ENCODE assay signal across 13 cellular contexts in genomic region chr18:36628435-36629094, GRCh38.
A peak's percentile ranks its signal among the peaks of the same experiment; 100 is the strongest.
DNase-seq lines count a peak whose midpoint lies in the region; ATAC-seq and TF ChIP-seq lines count a peak whose summit lies in the region.
"Had no signal": no experiment of that assay in that cellular context is flagged by ENCODE, and none has a peak within 500 bp of the region (broad histone marks: within the 10 kb centered on the region; RNA-seq: fewer than 3 reads in every experiment).

No MANE protein-coding gene starts in this region.

- CTCF ChIA-PET in PC-9 (lab: Charles Lee), result no interaction called here

- peak; percentile 73 for DNase-seq in EL
- DNase-seq in brain microvascular endothelial cell, result peak; percentile 43
- DNase-seq in heart left ventricle, result no peak
- no peak for DNase-seq in PC-9
- no peak for DNase-seq in NCI-H69 (lab: John Stamatoyannopoulos, UW)
- no peak for DNase-seq in dorsolateral prefrontal cortex
- DNase-seq: activated CD4-positive, alpha-beta T cell treated with anti-CD3 and anti-CD28 coated beads for 48 hours; H9; NCI-H1417; NK-92 treated with Interleukin-12 subunit alpha and Interleukin-12 subunit beta, amount 100 ng/mL, for 24 hours; uterus had no signal

- no peak for TF ChIP-seq CTCF in brain microvascular endothelial cell (IDR thresholded peaks at IDR 0.05; ENCODE audit: low read depth, low read length, missing control alignments)
- TF ChIP-seq CTCF in heart left ventricle (IDR thresholded peaks at IDR 0.05), result no peak
- TF ChIP-seq CTCF in PC-9 (conservative IDR thresholded peaks at IDR 0.05), result no peak
- TF ChIP-seq CTCF in dorsolateral prefrontal cortex (IDR thresholded peaks at IDR 0.05 in 54 of 56, conservative IDR thresholded peaks at IDR 0.05 in 2 of 56; ENCODE audit: low read depth in 1 of 56, partially characterized antibody in 56 of 56), result no peak

- no peaks in the 10 kb centered on the region for H3K9me3 ChIP-seq in heart left ventricle
- no peaks in the 10 kb centered on the region for H3K9me3 ChIP-seq in PC-9 (ENCODE audit: insufficient read depth, low read depth)
- H3K9me3 ChIP-seq: uterus had no signal

- no TSS peak for BruUV-seq in PC-9 (replicated peaks; lab: Mats Ljungman, UMichigan)

- WGBS in heart left ventricle, 4 donors, result 5 to 10% (median 9%) methylated on average over 2 of the region's 2 CpGs

- H3K27me3 ChIP-seq in brain microvascular endothelial cell (replicated peaks) (no peaks in the 10 kb centered on the region), heart left ventricle (no peaks in the 10 kb centered on the region), PC-9 (ENCODE audit: insufficient read depth, low read depth) (no peaks in the 10 kb centered on the region), dorsolateral prefrontal cortex (no peaks in the 10 kb centered on the region)
- H3K27me3 ChIP-seq: uterus had no signal

- intact Hi-C loops in heart left ventricle (cut with DNase I) (loop anchor here in 3 of 10 donors (5.0 to 10.0 kb wide), 3 partner anchors 56 to 161 kb away; no protein-coding TSS in a partner anchor), PC-9 (cut with micrococcal nuclease; ENCODE audit: unreplicated experiment) (no loop called here), dorsolateral prefrontal cortex (cut with DNase I) (no loop called here)

- H3K4me3 ChIP-seq in brain microvascular endothelial cell (ENCODE audit: low read depth, low read length) (no peak overlapping the region), heart left ventricle (no peak overlapping the region), skin epidermis (no peak overlapping the region), PC-9 (no peak overlapping the region), dorsolateral prefrontal cortex (no peak overlapping the region)
- H3K4me3 ChIP-seq: uterus had no signal

- peak in 3 of 4 donors; percentile 7 to 42 (median 11) for ATAC-seq in heart left ventricle
- no peak for ATAC-seq in GM18517 (IDR thresholded peaks at IDR 0.05; ENCODE audit: unreplicated experiment)

- H2AFZ ChIP-seq in PC-9, result no peak overlapping the region

- H3K4me1 ChIP-seq in heart left ventricle, result peaks cover 0 to 82% (median 23%) of the 10 kb centered on the region in 12 donors
- no peaks in the 10 kb centered on the region for H3K4me1 ChIP-seq in PC-9 (replicated peaks; ENCODE audit: insufficient read depth)
- H3K4me1 ChIP-seq: uterus had no signal

- H3F3A ChIP-seq in PC-9 (ENCODE audit: insufficient read depth, low read depth), result no peaks in the 10 kb centered on the region

- H3K79me2 ChIP-seq in PC-9 (ENCODE audit: low read depth), result no peaks in the 10 kb centered on the region

- no peak for TF ChIP-seq POLR2A in heart left ventricle (IDR thresholded peaks at IDR 0.05)

- H3K36me3 ChIP-seq in brain microvascular endothelial cell (replicated peaks), result no peaks in the 10 kb centered on the region
- peaks cover 0 to 12% (median 0%) of the 10 kb centered on the region in 9 donors for H3K36me3 ChIP-seq in heart left ventricle
- H3K36me3 ChIP-seq in PC-9 (ENCODE audit: low read depth), result no peaks in the 10 kb centered on the region
- H3K36me3 ChIP-seq: uterus had no signal

- H3K27ac ChIP-seq in brain microvascular endothelial cell, result no peak overlapping the region
- H3K27ac ChIP-seq in heart left ventricle, result peak overlapping the region; percentile 45 to 93 (median 82)
- H3K27ac ChIP-seq in skin epidermis, result peak overlapping the region in 13 of 21 experiments; percentile 18 to 68 (median 36)
- no peak overlapping the region for H3K27ac ChIP-seq in PC-9
- no peak overlapping the region for H3K27ac ChIP-seq in dorsolateral prefrontal cortex
- H3K27ac ChIP-seq: uterus had no signal

- no peak overlapping the region for H3K4me2 ChIP-seq in PC-9

- in situ Hi-C loops in brain microvascular endothelial cell (cut with HindIII; ENCODE audit: low pct_ligation_motif_present, low sequenced_read_pairs), result no loop called here

- H4K20me1 ChIP-seq in PC-9 (ENCODE audit: insufficient read depth), result no peaks in the 10 kb centered on the region

- POLR2A ChIA-PET in PC-9 (lab: Charles Lee; ENCODE audit: unreplicated experiment), result no interaction called here

- no peaks in the 10 kb centered on the region for H3K9me2 ChIP-seq in PC-9 (ENCODE audit: insufficient read depth)

Comparison
In these comparisons a context has a peak if more than half of its experiments do, and no peak if none do; other contexts are left out.
1. DNase-seq: peak in EL (single experiment) and brain microvascular endothelial cell (single experiment); none in heart left ventricle (0 of 5), PC-9 (0 of 2), NCI-H69 (single experiment) and dorsolateral prefrontal cortex (0 of 10).
2. H3K27ac ChIP-seq: peak in heart left ventricle (12 of 12) and skin epidermis (13 of 21); none in brain microvascular endothelial cell (single experiment), PC-9 (single experiment) and dorsolateral prefrontal cortex (0 of 59).